Comparison of ENCODE assay signal across 1 cellular context in genomic region chr3:99878005-99878404, GRCh38.
TF ChIP-seq lines count a peak whose summit lies in the region.

No MANE protein-coding gene starts in this region.

TF ChIP-seq in HepG2, 621 proteins besides CTCF, POLR2A, EP300 and RAD21 (continued from another document and continues in another):
- TF ChIP-seq NBN (conservative IDR thresholded peaks at IDR 0.05) (no peak), HINFP (CRISPR knock-in tag; IDR thresholded peaks at IDR 0.05; ENCODE audit: low read depth) (no peak), GATAD1 (CRISPR knock-in tag; IDR thresholded peaks at IDR 0.05) (no peak), CREB1 (IDR thresholded peaks at IDR 0.05) (peak; percentile 58; the same call in 1 of the 2 replicates), CREB1 (CRISPR knock-in tag; IDR thresholded peaks at IDR 0.05) (no peak), PCBP2 (optimal IDR thresholded peaks at IDR 0.05; ENCODE audit: low read depth, low read length, poor library complexity, severe bottlenecking) (no peak), RCOR2 (CRISPR knock-in tag; IDR thresholded peaks at IDR 0.05) (no peak), MED1 (CRISPR knock-in tag; IDR thresholded peaks at IDR 0.05) (no peak), KDM5A (IDR thresholded peaks at IDR 0.05; ENCODE audit: borderline replicate concordance, low read length) (no peak), ZNF644 (CRISPR knock-in tag; IDR thresholded peaks at IDR 0.05; ENCODE audit: low read depth) (0 out of 2 replicates have a peak, but pooled peaks have one; percentile 30), NR2C2 (CRISPR knock-in tag; IDR thresholded peaks at IDR 0.05; ENCODE audit: borderline replicate concordance) (no peak), MAFG (CRISPR knock-in tag; IDR thresholded peaks at IDR 0.05) (no peak), ZNF629 (CRISPR knock-in tag; conservative IDR thresholded peaks at IDR 0.05) (no peak), THRA (CRISPR knock-in tag; IDR thresholded peaks at IDR 0.05; ENCODE audit: borderline replicate concordance) (no peak), PHF8 (CRISPR knock-in tag; IDR thresholded peaks at IDR 0.05) (no peak), NFE2L2 (IDR thresholded peaks at IDR 0.05; ENCODE audit: low read length) (peak; percentile 52; the same call in 1 of the 2 replicates), EZH2 (conservative IDR thresholded peaks at IDR 0.05; ENCODE audit: low read depth, low read length) (no peak), ZBTB21 (CRISPR knock-in tag; IDR thresholded peaks at IDR 0.05) (peak; percentile 84), GATAD2A (CRISPR knock-in tag; IDR thresholded peaks at IDR 0.05) (peak; percentile 47; the same call in 1 of the 2 replicates), ZNF432 (CRISPR knock-in tag; IDR thresholded peaks at IDR 0.05; ENCODE audit: borderline replicate concordance) (no peak), ATF7 (IDR thresholded peaks at IDR 0.05) (peak; percentile 58; the same call in 1 of the 2 replicates), ATF7 (CRISPR knock-in tag; IDR thresholded peaks at IDR 0.05) (no peak), CHD2 (IDR thresholded peaks at IDR 0.05; ENCODE audit: low read depth, low read length) (no peak), ZNF589 (CRISPR knock-in tag; conservative IDR thresholded peaks at IDR 0.05) (no peak), ZNF12 (CRISPR knock-in tag; IDR thresholded peaks at IDR 0.05) (no peak), ZNF569 (CRISPR knock-in tag; IDR thresholded peaks at IDR 0.05; ENCODE audit: borderline replicate concordance) (no peak), TBP (CRISPR knock-in tag; IDR thresholded peaks at IDR 0.05) (no peak), ZNF138 (CRISPR knock-in tag; IDR thresholded peaks at IDR 0.05; ENCODE audit: low read depth) (no peak), ZNF234 (CRISPR knock-in tag; conservative IDR thresholded peaks at IDR 0.05) (no peak), HMGXB3 (CRISPR knock-in tag; IDR thresholded peaks at IDR 0.05; ENCODE audit: borderline replicate concordance) (peak; percentile 82), JDP2 (CRISPR knock-in tag; IDR thresholded peaks at IDR 0.05; ENCODE audit: borderline replicate concordance) (no peak), EED (CRISPR knock-in tag; IDR thresholded peaks at IDR 0.05) (no peak), TRIM24 (CRISPR knock-in tag; IDR thresholded peaks at IDR 0.05) (no peak), ZMAT3 (CRISPR knock-in tag; conservative IDR thresholded peaks at IDR 0.05) (no peak), RFX3 (CRISPR knock-in tag; IDR thresholded peaks at IDR 0.05) (no peak), BRD4 (CRISPR knock-in tag; IDR thresholded peaks at IDR 0.05) (no peak), RARA (CRISPR knock-in tag; IDR thresholded peaks at IDR 0.05) (0 out of 2 replicates have a peak, but pooled peaks have one; percentile 42), ZNF552 (CRISPR knock-in tag; IDR thresholded peaks at IDR 0.05; ENCODE audit: borderline replicate concordance) (no peak), ZFP41 (CRISPR knock-in tag; IDR thresholded peaks at IDR 0.05; ENCODE audit: borderline replicate concordance) (no peak), ZNF556 (CRISPR knock-in tag; IDR thresholded peaks at IDR 0.05; ENCODE audit: borderline replicate concordance) (no peak), SP1 (IDR thresholded peaks at IDR 0.05) (no peak), SP1 (CRISPR knock-in tag; IDR thresholded peaks at IDR 0.05) (no peak)
- TF ChIP-seq, protein P1, sequence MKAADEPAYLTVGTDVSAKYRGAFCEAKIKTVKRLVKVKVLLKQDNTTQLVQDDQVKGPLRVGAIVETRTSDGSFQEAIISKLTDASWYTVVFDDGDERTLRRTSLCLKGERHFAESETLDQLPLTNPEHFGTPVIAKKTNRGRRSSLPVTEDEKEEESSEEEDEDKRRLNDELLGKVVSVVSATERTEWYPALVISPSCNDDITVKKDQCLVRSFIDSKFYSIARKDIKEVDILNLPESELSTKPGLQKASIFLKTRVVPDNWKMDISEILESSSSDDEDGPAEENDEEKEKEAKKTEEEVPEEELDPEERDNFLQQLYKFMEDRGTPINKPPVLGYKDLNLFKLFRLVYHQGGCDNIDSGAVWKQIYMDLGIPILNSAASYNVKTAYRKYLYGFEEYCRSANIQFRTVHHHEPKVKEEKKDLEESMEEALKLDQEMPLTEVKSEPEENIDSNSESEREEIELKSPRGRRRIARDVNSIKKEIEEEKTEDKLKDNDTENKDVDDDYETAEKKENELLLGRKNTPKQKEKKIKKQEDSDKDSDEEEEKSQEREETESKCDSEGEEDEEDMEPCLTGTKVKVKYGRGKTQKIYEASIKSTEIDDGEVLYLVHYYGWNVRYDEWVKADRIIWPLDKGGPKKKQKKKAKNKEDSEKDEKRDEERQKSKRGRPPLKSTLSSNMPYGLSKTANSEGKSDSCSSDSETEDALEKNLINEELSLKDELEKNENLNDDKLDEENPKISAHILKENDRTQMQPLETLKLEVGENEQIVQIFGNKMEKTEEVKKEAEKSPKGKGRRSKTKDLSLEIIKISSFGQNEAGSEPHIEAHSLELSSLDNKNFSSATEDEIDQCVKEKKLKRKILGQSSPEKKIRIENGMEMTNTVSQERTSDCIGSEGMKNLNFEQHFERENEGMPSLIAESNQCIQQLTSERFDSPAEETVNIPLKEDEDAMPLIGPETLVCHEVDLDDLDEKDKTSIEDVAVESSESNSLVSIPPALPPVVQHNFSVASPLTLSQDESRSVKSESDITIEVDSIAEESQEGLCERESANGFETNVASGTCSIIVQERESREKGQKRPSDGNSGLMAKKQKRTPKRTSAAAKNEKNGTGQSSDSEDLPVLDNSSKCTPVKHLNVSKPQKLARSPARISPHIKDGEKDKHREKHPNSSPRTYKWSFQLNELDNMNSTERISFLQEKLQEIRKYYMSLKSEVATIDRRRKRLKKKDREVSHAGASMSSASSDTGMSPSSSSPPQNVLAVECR (CRISPR knock-in tag; IDR thresholded peaks at IDR 0.05; ENCODE audit: borderline replicate concordance): no peak
- TF ChIP-seq, protein P2, sequence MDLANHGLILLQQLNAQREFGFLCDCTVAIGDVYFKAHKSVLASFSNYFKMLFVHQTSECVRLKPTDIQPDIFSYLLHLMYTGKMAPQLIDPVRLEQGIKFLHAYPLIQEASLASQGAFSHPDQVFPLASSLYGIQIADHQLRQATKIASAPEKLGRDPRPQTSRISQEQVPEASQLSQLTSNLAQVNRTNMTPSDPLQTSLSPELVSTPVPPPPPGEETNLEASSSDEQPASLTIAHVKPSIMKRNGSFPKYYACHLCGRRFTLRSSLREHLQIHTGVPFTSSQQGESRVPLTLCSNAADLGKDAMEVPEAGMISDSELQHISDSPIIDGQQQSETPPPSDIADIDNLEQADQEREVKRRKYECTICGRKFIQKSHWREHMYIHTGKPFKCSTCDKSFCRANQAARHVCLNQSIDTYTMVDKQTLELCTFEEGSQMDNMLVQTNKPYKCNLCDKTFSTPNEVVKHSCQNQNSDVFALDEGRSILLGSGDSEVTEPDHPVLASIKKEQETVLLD (CRISPR knock-in tag; IDR thresholded peaks at IDR 0.05; ENCODE audit: low read depth): no peak
- TF ChIP-seq, protein P3, sequence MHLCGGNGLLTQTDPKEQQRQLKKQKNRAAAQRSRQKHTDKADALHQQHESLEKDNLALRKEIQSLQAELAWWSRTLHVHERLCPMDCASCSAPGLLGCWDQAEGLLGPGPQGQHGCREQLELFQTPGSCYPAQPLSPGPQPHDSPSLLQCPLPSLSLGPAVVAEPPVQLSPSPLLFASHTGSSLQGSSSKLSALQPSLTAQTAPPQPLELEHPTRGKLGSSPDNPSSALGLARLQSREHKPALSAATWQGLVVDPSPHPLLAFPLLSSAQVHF (CRISPR knock-in tag; IDR thresholded peaks at IDR 0.05): no peak
- TF ChIP-seq, protein P4, sequence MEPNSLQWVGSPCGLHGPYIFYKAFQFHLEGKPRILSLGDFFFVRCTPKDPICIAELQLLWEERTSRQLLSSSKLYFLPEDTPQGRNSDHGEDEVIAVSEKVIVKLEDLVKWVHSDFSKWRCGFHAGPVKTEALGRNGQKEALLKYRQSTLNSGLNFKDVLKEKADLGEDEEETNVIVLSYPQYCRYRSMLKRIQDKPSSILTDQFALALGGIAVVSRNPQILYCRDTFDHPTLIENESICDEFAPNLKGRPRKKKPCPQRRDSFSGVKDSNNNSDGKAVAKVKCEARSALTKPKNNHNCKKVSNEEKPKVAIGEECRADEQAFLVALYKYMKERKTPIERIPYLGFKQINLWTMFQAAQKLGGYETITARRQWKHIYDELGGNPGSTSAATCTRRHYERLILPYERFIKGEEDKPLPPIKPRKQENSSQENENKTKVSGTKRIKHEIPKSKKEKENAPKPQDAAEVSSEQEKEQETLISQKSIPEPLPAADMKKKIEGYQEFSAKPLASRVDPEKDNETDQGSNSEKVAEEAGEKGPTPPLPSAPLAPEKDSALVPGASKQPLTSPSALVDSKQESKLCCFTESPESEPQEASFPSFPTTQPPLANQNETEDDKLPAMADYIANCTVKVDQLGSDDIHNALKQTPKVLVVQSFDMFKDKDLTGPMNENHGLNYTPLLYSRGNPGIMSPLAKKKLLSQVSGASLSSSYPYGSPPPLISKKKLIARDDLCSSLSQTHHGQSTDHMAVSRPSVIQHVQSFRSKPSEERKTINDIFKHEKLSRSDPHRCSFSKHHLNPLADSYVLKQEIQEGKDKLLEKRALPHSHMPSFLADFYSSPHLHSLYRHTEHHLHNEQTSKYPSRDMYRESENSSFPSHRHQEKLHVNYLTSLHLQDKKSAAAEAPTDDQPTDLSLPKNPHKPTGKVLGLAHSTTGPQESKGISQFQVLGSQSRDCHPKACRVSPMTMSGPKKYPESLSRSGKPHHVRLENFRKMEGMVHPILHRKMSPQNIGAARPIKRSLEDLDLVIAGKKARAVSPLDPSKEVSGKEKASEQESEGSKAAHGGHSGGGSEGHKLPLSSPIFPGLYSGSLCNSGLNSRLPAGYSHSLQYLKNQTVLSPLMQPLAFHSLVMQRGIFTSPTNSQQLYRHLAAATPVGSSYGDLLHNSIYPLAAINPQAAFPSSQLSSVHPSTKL (CRISPR knock-in tag; IDR thresholded peaks at IDR 0.05): peak; percentile 26; the same call in 1 of the 2 replicates
- TF ChIP-seq, protein P5, sequence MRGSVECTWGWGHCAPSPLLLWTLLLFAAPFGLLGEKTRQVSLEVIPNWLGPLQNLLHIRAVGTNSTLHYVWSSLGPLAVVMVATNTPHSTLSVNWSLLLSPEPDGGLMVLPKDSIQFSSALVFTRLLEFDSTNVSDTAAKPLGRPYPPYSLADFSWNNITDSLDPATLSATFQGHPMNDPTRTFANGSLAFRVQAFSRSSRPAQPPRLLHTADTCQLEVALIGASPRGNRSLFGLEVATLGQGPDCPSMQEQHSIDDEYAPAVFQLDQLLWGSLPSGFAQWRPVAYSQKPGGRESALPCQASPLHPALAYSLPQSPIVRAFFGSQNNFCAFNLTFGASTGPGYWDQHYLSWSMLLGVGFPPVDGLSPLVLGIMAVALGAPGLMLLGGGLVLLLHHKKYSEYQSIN (CRISPR knock-in tag; IDR thresholded peaks at IDR 0.05; ENCODE audit: borderline replicate concordance): no peak
